In genomic region chr2:174748948-174749347, GRCh38 we compare ENCODE assay signal across 8 cellular contexts. TPM values are rescaled to one million over a fixed set of nuclear protein-coding genes. Genes with fewer than 3 reads are reported as not detected.
DNase-seq lines count a peak whose midpoint lies in the region; ATAC-seq, FAIRE-seq and TF ChIP-seq lines count a peak whose summit lies in the region.

No MANE protein-coding gene starts in this region.

- TF ChIP-seq CTCF in OCI-LY1 (IDR thresholded peaks at IDR 0.05; ENCODE audit: low read length) (peak; percentile 91), fibroblast of lung (conservative IDR thresholded peaks at IDR 0.05 in 1 of 2, IDR thresholded peaks at IDR 0.05 in 1 of 2; ENCODE audit: low read depth in 1 of 2, low read length in 2 of 2) (peak; percentile 80 to 82), neural crest cell (conservative IDR thresholded peaks at IDR 0.05) (peak; percentile 83), testis (IDR thresholded peaks at IDR 0.05) (peak; percentile 34 to 82 (median 66))

- H3K79me2 ChIP-seq in OCI-LY1 (ENCODE audit: insufficient read depth, low read length) (no peaks in the 10 kb centered on the region), fibroblast of lung (ENCODE audit: control insufficient read depth, insufficient read depth, low read length) (no peaks in the 10 kb centered on the region)

- no peaks in the 10 kb centered on the region for H3K9me2 ChIP-seq in OCI-LY1 (ENCODE audit: low read depth, low read length)

- no peaks in the 10 kb centered on the region for H3K36me3 Mint-ChIP-seq in neural crest cell (ENCODE audit: low read depth)

- H3K36me3 ChIP-seq in OCI-LY1 (ENCODE audit: insufficient read depth, low read length) (no peaks in the 10 kb centered on the region), fibroblast of lung (ENCODE audit: control insufficient read depth, insufficient read depth, low read length) (no peaks in the 10 kb centered on the region), testis (ENCODE audit: low read depth, missing control alignments) (no peaks in the 10 kb centered on the region)

- H3K9ac ChIP-seq in OCI-LY1 (ENCODE audit: low read length) (no peak overlapping the region), fibroblast of lung (ENCODE audit: insufficient read depth, low read length) (no peak overlapping the region)

- H3K4me1 ChIP-seq in OCI-LY1 (ENCODE audit: insufficient read depth, low read length, severe bottlenecking): peaks cover 45% of the 10 kb centered on the region
- H3K4me1 ChIP-seq in fibroblast of lung (ENCODE audit: control insufficient read depth, extremely low read depth, insufficient read depth, low read length): no peaks in the 10 kb centered on the region
- no peaks in the 10 kb centered on the region for H3K4me1 ChIP-seq in testis

- H4K20me1 ChIP-seq in OCI-LY1 (ENCODE audit: insufficient read depth, low read length) (no peaks in the 10 kb centered on the region), fibroblast of lung (ENCODE audit: control insufficient read depth, extremely low read depth, insufficient read depth, low read length) (no peaks in the 10 kb centered on the region)

- H2AFZ ChIP-seq in OCI-LY1 (ENCODE audit: low read length) (no peak overlapping the region), fibroblast of lung (ENCODE audit: low read length) (no peak overlapping the region)

- 1 to 3% methylated on average over 4 of the region's 4 CpGs for WGBS in testis, 2 donors

- TF ChIP-seq POLR2A in testis (IDR thresholded peaks at IDR 0.05): no peak

- no peak for ATAC-seq in HG03378 (IDR thresholded peaks at IDR 0.05; ENCODE audit: unreplicated experiment)

- H3F3A ChIP-seq in OCI-LY1 (ENCODE audit: insufficient read depth, low read length): no peaks in the 10 kb centered on the region

- no peak overlapping the region for H3K4me3 Mint-ChIP-seq in neural crest cell

- H3K27me3 ChIP-seq in OCI-LY1 (ENCODE audit: insufficient read depth, low read length) (no peaks in the 10 kb centered on the region), fibroblast of lung (ENCODE audit: control insufficient read depth, insufficient read depth, low read length) (no peaks in the 10 kb centered on the region), testis (no peaks in the 10 kb centered on the region)

- DNase-seq in HS-5 (ENCODE audit: low read depth): peak; percentile 24
- peak; percentile 69 for DNase-seq in activated T-cell treated with anti-CD3 and anti-CD28 coated beads, Interleukin-2, amount 50 U/mL, for 1 hour
- peak; percentile 30 to 56 for DNase-seq in fibroblast of lung (ENCODE audit: low read depth in 2 of 2)
- peak; percentile 77 for DNase-seq in neural crest cell (ENCODE audit: low read depth, low spot score)
- peak; percentile 74 for DNase-seq in testis

- peaks cover 4% of the 10 kb centered on the region for H3K4me1 Mint-ChIP-seq in neural crest cell

- no peak overlapping the region for H3K4me3 ChIP-seq in OCI-LY1 (ENCODE audit: low read depth, low read length, poor library complexity, severe bottlenecking)
- no peak overlapping the region for H3K4me3 ChIP-seq in fibroblast of lung (replicated peaks in 1 of 4; ENCODE audit: control extremely low read depth in 1 of 4, insufficient read depth in 1 of 4, low read depth in 3 of 4, low read length in 4 of 4)
- H3K4me3 ChIP-seq in testis: no peak overlapping the region

- peak overlapping the region; percentile 67 for H3K27ac Mint-ChIP-seq in neural crest cell (ENCODE audit: unreplicated experiment)

- no peaks in the 10 kb centered on the region for H3K27me3 Mint-ChIP-seq in neural crest cell (ENCODE audit: low read depth)

- H3K9me3 ChIP-seq in OCI-LY1 (ENCODE audit: low read length): no peaks in the 10 kb centered on the region
- no peaks in the 10 kb centered on the region for H3K9me3 ChIP-seq in fibroblast of lung (ENCODE audit: control insufficient read depth, insufficient read depth, low read depth, low read length)
- no peaks in the 10 kb centered on the region for H3K9me3 ChIP-seq in testis

- no peak overlapping the region for H3K4me2 ChIP-seq in OCI-LY1 (ENCODE audit: low read length)
- H3K4me2 ChIP-seq in fibroblast of lung (ENCODE audit: extremely low read depth, insufficient read depth, low read length): no peak overlapping the region

- FAIRE-seq in G401.6 (lab: Jason Lieb, UNC): peak; percentile 17

- intact Hi-C loops in testis (cut with DNase I; ENCODE audit: low total_unique reads): no loop called here

- H3K9me3 Mint-ChIP-seq in neural crest cell: no peaks in the 10 kb centered on the region

- H3K27ac ChIP-seq in OCI-LY1 (ENCODE audit: low read depth, low read length, poor library complexity, severe bottlenecking): peak overlapping the region; percentile 77
- no peak overlapping the region for H3K27ac ChIP-seq in fibroblast of lung (ENCODE audit: insufficient read depth, low read length)
- no peak overlapping the region for H3K27ac ChIP-seq in testis

RNA-seq across cellular contexts. Expression of gene CHRNA1, which starts 15.3 kb away (rescaled TPM):
- total RNA-seq in fibroblast of lung: 0.33 TPM in 1 of 2 replicates, not detected in the other
- polyA plus RNA-seq in fibroblast of lung: 0.73 and 1.1 TPM in 2 replicates
- 0.68 and 0.94 TPM in 2 replicates for polyA plus RNA-seq in fibroblast of lung (2012)
- polyA minus RNA-seq in fibroblast of lung (ENCODE audit: low replicate concordance): 2.0 TPM in 1 of 2 replicates, not detected in the other
- total RNA-seq in neural crest cell: 0.14 TPM in 1 of 2 replicates, not detected in the other
- 1 to 10 TPM in 1 of 2 donors, under 1 TPM in 1; 0.25 to 1.2 TPM for total RNA-seq in testis
- polyA plus RNA-seq in testis (ENCODE audit: insufficient read depth, low read depth, low replicate concordance): 2.7 TPM

Comparison
In these comparisons a context has a peak if more than half of its experiments do, and no peak if none do; other contexts are left out.
1. DNase-seq: peak in every context shown above with its lines; median percentile 77 in neural crest cell; 74 in testis; 69 in activated T-cell treated with anti-CD3 and anti-CD28 coated beads, Interleukin-2, amount 50 U/mL, for 1 hour; 43 in fibroblast of lung; 24 in HS-5.